12 cellular contexts compared by ENCODE assay signal in genomic region chr4:21470531-21470930, GRCh38.
A peak's percentile ranks its signal among the peaks of the same experiment; 100 is the strongest.
DNase-seq lines count a peak whose midpoint lies in the region; ATAC-seq and TF ChIP-seq lines count a peak whose summit lies in the region.
"Had no signal": no experiment of that assay in that cellular context is flagged by ENCODE, and none has a peak within 500 bp of the region (broad histone marks: within the 10 kb centered on the region; RNA-seq: fewer than 3 reads in every experiment).

No MANE protein-coding gene starts in this region.

- H3K4me3 ChIP-seq in adipocyte (ENCODE audit: low read length) (no peak overlapping the region), left lung (no peak overlapping the region), mesendoderm (ENCODE audit: low read length) (no peak overlapping the region)
- H3K4me3 ChIP-seq: transverse colon had no signal

- no peak overlapping the region for H3K56ac ChIP-seq in mesendoderm (ENCODE audit: low read length)

- H3K4me2 ChIP-seq in mesendoderm (ENCODE audit: low read length): no peak overlapping the region

- H3K27me3 ChIP-seq in adipocyte (replicated peaks; ENCODE audit: control insufficient read depth, insufficient read depth, low read length): peaks cover 4% of the 10 kb centered on the region
- H3K27me3 ChIP-seq in left lung: peaks cover 0 to 4% of the 10 kb centered on the region in 2 donors
- no peaks in the 10 kb centered on the region for H3K27me3 ChIP-seq in mesendoderm (ENCODE audit: insufficient read depth, low read length, poor library complexity)
- H3K27me3 ChIP-seq: transverse colon had no signal

- no peak overlapping the region for H3K4ac ChIP-seq in mesendoderm (ENCODE audit: low read depth, low read length)

- no peak overlapping the region for H2BK120ac ChIP-seq in mesendoderm (ENCODE audit: low read depth, low read length)

- ATAC-seq in left lung (peak; percentile 47), GM18520 (IDR thresholded peaks at IDR 0.05; ENCODE audit: unreplicated experiment) (no peak), GM18868 (IDR thresholded peaks at IDR 0.05; ENCODE audit: unreplicated experiment) (no peak)

- no peak overlapping the region for H4K8ac ChIP-seq in mesendoderm (ENCODE audit: low read depth, low read length)

- no peaks in the 10 kb centered on the region for H3K79me1 ChIP-seq in mesendoderm (ENCODE audit: low read length)

- no peak overlapping the region for H3K18ac ChIP-seq in mesendoderm (ENCODE audit: low read length)

- no peak overlapping the region for H3K27ac ChIP-seq in left lung
- H3K27ac ChIP-seq in mesendoderm (ENCODE audit: low read depth, low read length): no peak overlapping the region
- H3K27ac ChIP-seq: transverse colon had no signal

- no peak overlapping the region for H2BK15ac ChIP-seq in mesendoderm (replicated peaks; ENCODE audit: low read depth)

- H4K5ac ChIP-seq in mesendoderm (ENCODE audit: low read length): no peak overlapping the region

- intact Hi-C loops in left lung (cut with DNase I): no loop called here

- H2AK5ac ChIP-seq in mesendoderm (ENCODE audit: low read length): no peak overlapping the region

- H3K23ac ChIP-seq in mesendoderm (ENCODE audit: low read length): no peak overlapping the region

- no peak overlapping the region for H3K9ac ChIP-seq in adipocyte (ENCODE audit: low read length)
- no peak overlapping the region for H3K9ac ChIP-seq in mesendoderm (ENCODE audit: low read length)

- TF ChIP-seq CTCF in left lung (IDR thresholded peaks at IDR 0.05): no peak

- DNase-seq in Daoy (ENCODE audit: low read depth) (peak; percentile 49), NCI-H2081 (lab: John Stamatoyannopoulos, UW) (peak; percentile 60 to 82), adipocyte (ENCODE audit: low read depth) (peak; percentile 59), left lung (no peak), mesendoderm (no peak), Ammon's horn (ENCODE audit: low spot score) (no peak)
- DNase-seq: activated CD4-positive, CD25-positive, alpha-beta regulatory T cell; activated naive CD8-positive, alpha-beta T cell treated with anti-CD3 and anti-CD28 coated beads, Interleukin-2, amount 10 ng/mL, durations not matched to agents 7 days and 5 days; GDM1; transverse colon had no signal

- H2BK5ac ChIP-seq in mesendoderm (ENCODE audit: low read length): no peak overlapping the region

- H3K9me3 ChIP-seq in adipocyte (ENCODE audit: control insufficient read depth, low read length) (no peaks in the 10 kb centered on the region), left lung (no peaks in the 10 kb centered on the region)
- H3K9me3 ChIP-seq: transverse colon had no signal

- H3K4me1 ChIP-seq in adipocyte (ENCODE audit: control insufficient read depth, insufficient read depth, low read length) (peaks cover 11% of the 10 kb centered on the region), left lung (no peaks in the 10 kb centered on the region), mesendoderm (ENCODE audit: control insufficient read depth, low read depth, low read length) (no peaks in the 10 kb centered on the region)
- H3K4me1 ChIP-seq: transverse colon had no signal

- no peaks in the 10 kb centered on the region for H3K79me2 ChIP-seq in mesendoderm (ENCODE audit: control insufficient read depth, insufficient read depth, low read length)

- H3K36me3 ChIP-seq in adipocyte (ENCODE audit: control insufficient read depth, insufficient read depth, low read length, severe bottlenecking): no peaks in the 10 kb centered on the region
- H3K36me3 ChIP-seq in left lung: no peaks in the 10 kb centered on the region
- no peaks in the 10 kb centered on the region for H3K36me3 ChIP-seq in mesendoderm (ENCODE audit: control insufficient read depth, insufficient read depth, low read length)
- H3K36me3 ChIP-seq: transverse colon had no signal

- no CpG with 5 or more reads among the region's 1 CpG for WGBS in mesendoderm (ENCODE audit: extremely low coverage, insufficient coverage, low lambda C conversion rate)

Comparison
In these comparisons a context has a peak if more than half of its experiments do, and no peak if none do; other contexts are left out.
1. DNase-seq: peak in Daoy (single experiment), NCI-H2081 (2 of 2) and adipocyte (single experiment); none in left lung (0 of 2), mesendoderm (single experiment) and Ammon's horn (single experiment).